In genomic region chr1:28648493-28649238, GRCh38 we compare ENCODE assay signal across 8 cellular contexts. TPM values are rescaled to one million over a fixed set of nuclear protein-coding genes. Genes with fewer than 3 reads are reported as not detected.
DNase-seq lines count a peak whose midpoint lies in the region; ATAC-seq, FAIRE-seq and TF ChIP-seq lines count a peak whose summit lies in the region.

RNU11 (plus strand) TSS chr1:28648600.

- H2AFZ ChIP-seq in hepatocyte: peak within 1 kb of the TSS; percentile 13

- TF ChIP-seq CTCF in astrocyte of the cerebellum (IDR thresholded peaks at IDR 0.05; ENCODE audit: low read depth, low read length, missing control alignments) (peak; percentile 18), hepatocyte (IDR thresholded peaks at IDR 0.05; ENCODE audit: poor library complexity) (no peak)

- ATAC-seq in HG02970 (IDR thresholded peaks at IDR 0.05; ENCODE audit: low FRiP score, unreplicated experiment): peak; percentile 79

- H3K4me1 ChIP-seq in hepatocyte (ENCODE audit: insufficient read depth): peaks cover 7% of the 10 kb centered on the region

- in situ Hi-C loops in astrocyte of the cerebellum (cut with HindIII; ENCODE audit: low sequenced_read_pairs): no loop called here

- H4K20me1 ChIP-seq in hepatocyte (ENCODE audit: insufficient read depth, poor library complexity, severe bottlenecking): no peaks in the 10 kb centered on the region

- no peaks in the 10 kb centered on the region for H3K36me3 ChIP-seq in hepatocyte (replicated peaks; ENCODE audit: insufficient read depth, low read depth)

- H3K27me3 ChIP-seq in hepatocyte: no peaks in the 10 kb centered on the region

- FAIRE-seq in GM18507 (lab: Jason Lieb, UNC): peak; percentile 57

- no peaks in the 10 kb centered on the region for H3K79me2 ChIP-seq in hepatocyte

- H3K36me3 Mint-ChIP-seq in T-helper 2 cell treated with Interferon-gamma antibody and Interleukin-4, amounts not matched to agents 5 μg/mL and 100 μg/mL, for 36 hours (ENCODE audit: low read depth): peaks cover 2% of the 10 kb centered on the region

- no peaks in the 10 kb centered on the region for H3K9me3 ChIP-seq in hepatocyte (ENCODE audit: low read depth)

- peak within 1 kb of the TSS; percentile 90 for H3K4me3 Mint-ChIP-seq in T-helper 2 cell treated with Interferon-gamma antibody and Interleukin-4, amounts not matched to agents 5 μg/mL and 100 μg/mL, for 36 hours

- H3K4me1 Mint-ChIP-seq in T-helper 2 cell treated with Interferon-gamma antibody and Interleukin-4, amounts not matched to agents 5 μg/mL and 100 μg/mL, for 36 hours (ENCODE audit: low read depth): peaks cover 29% of the 10 kb centered on the region

- no peaks in the 10 kb centered on the region for H3K27me3 Mint-ChIP-seq in T-helper 2 cell treated with Interferon-gamma antibody and Interleukin-4, amounts not matched to agents 5 μg/mL and 100 μg/mL, for 36 hours (ENCODE audit: low read depth)

- H3K9me3 Mint-ChIP-seq in T-helper 2 cell treated with Interferon-gamma antibody and Interleukin-4, amounts not matched to agents 5 μg/mL and 100 μg/mL, for 36 hours: no peaks in the 10 kb centered on the region

- 9% methylated on average over 28 of the region's 28 CpGs for WGBS in hepatocyte (ENCODE audit: low lambda C conversion rate, missing lambda C conversion rate)

- H3K4me3 ChIP-seq in astrocyte of the cerebellum (ENCODE audit: low read depth, low read length) (peak within 1 kb of the TSS; percentile 40), hepatocyte (no peak within 1 kb of the TSS)

- peak within 1 kb of the TSS; percentile 99 for H3K27ac Mint-ChIP-seq in T-helper 2 cell treated with Interferon-gamma antibody and Interleukin-4, amounts not matched to agents 5 μg/mL and 100 μg/mL, for 36 hours

- H3K27ac ChIP-seq in hepatocyte: peak within 1 kb of the TSS; percentile 89

- DNase-seq in GM18507 (ENCODE audit: extremely low spot score, insufficient read length, low read depth) (no peak), NCI-H187 treated with DMSO at 0.1 percent for 48 hours (lab: John Stamatoyannopoulos, UW) (peak; percentile 85), astrocyte of the cerebellum (ENCODE audit: low read depth) (peak; percentile 96), hepatocyte (ENCODE audit: low spot score) (peak; percentile 96), renal cortical epithelial cell (ENCODE audit: low read depth) (peak; percentile 96), cortex of kidney (lab: John Stamatoyannopoulos, UW) (no peak)
- DNase-seq in T-helper 2 cell treated with Interferon-gamma antibody and Interleukin-4, amounts not matched to agents 5 μg/mL and 100 μg/mL, for 36 hours (ENCODE audit: low spot score): peak; percentile 86

- H3K9me2 ChIP-seq in hepatocyte (replicated peaks; ENCODE audit: insufficient read depth): no peaks in the 10 kb centered on the region

- H3K4me2 ChIP-seq in hepatocyte: peak within 1 kb of the TSS; percentile 75

RNA-seq across cellular contexts. Expression of gene RNU11, which starts in this region (rescaled TPM):
- total RNA-seq in hepatocyte (not detected in 2 replicates), renal cortical epithelial cell (not detected in 2 replicates)
- not detected in 2 replicates for polyA plus RNA-seq in hepatocyte

Comparison
In these comparisons a context has a peak if more than half of its experiments do, and no peak if none do; other contexts are left out.
1. Peak in DNase-seq, H3K27ac ChIP-seq and H3K4me2 ChIP-seq in hepatocyte; RNA of the gene not detected or under 1 TPM.
2. Peak in DNase-seq in renal cortical epithelial cell; RNA of the gene not detected or under 1 TPM.
3. DNase-seq: peak in NCI-H187 treated with DMSO at 0.1 percent for 48 hours (single experiment), T-helper 2 cell treated with Interferon-gamma antibody and Interleukin-4, amounts not matched to agents 5 μg/mL and 100 μg/mL, for 36 hours (single experiment) and astrocyte of the cerebellum (single experiment); none in GM18507 (single experiment) and cortex of kidney (single experiment).